ENCODE assay signal across 11 cellular contexts in genomic region chrX:15202458-15203177, GRCh38.
DNase-seq lines count a peak whose midpoint lies in the region; ATAC-seq, FAIRE-seq and TF ChIP-seq lines count a peak whose summit lies in the region.
"Had no signal": no experiment of that assay in that cellular context is flagged by ENCODE, and none has a peak within 500 bp of the region (broad histone marks: within the 10 kb centered on the region; RNA-seq: fewer than 3 reads in every experiment).

No MANE protein-coding gene starts in this region.

- H3K9me3 ChIP-seq in astrocyte (ENCODE audit: insufficient read depth, low read depth, low read length) (no peaks in the 10 kb centered on the region), heart right ventricle (no peaks in the 10 kb centered on the region)
- H3K9me3 ChIP-seq: mucosa of descending colon had no signal

- H3K36me3 ChIP-seq in astrocyte (ENCODE audit: insufficient read depth, low read length) (no peaks in the 10 kb centered on the region), heart right ventricle (no peaks in the 10 kb centered on the region)
- H3K36me3 ChIP-seq: WERI-Rb-1 had no signal

- DNase-seq in activated naive CD4-positive, alpha-beta T cell treated with anti-CD3 and anti-CD28 coated beads, Interleukin-2, amount 50 U/mL, for 72 hours (ENCODE audit: low spot score in 2 of 2): no peak
- DNase-seq in activated naive CD4-positive, alpha-beta T cell treated with Interleukin-2 at 50 U/mL for 16 hours: no peak
- DNase-seq in astrocyte (ENCODE audit: low read depth): peak; percentile 85
- DNase-seq in Kasumi-1 (lab: John Stamatoyannopoulos, UW): no peak
- no peak for DNase-seq in islet precursor cell
- DNase-seq in heart right ventricle: no peak
- DNase-seq in dermis blood vessel endothelial cell: no peak
- DNase-seq: C1 segment of cervical spinal cord, WERI-Rb-1 had no signal

- peaks cover 6% of the 10 kb centered on the region for H3K4me1 Mint-ChIP-seq in astrocyte (ENCODE audit: low read depth, unreplicated experiment)

- peaks cover 0 to 10% of the 10 kb centered on the region in 2 donors for H3K36me3 Mint-ChIP-seq in activated naive CD4-positive, alpha-beta T cell treated with anti-CD3 and anti-CD28 coated beads, Interleukin-2, amount 50 U/mL, for 72 hours
- H3K36me3 Mint-ChIP-seq in astrocyte (ENCODE audit: low read depth, unreplicated experiment): no peaks in the 10 kb centered on the region

- no peak overlapping the region for H3K27ac Mint-ChIP-seq in activated naive CD4-positive, alpha-beta T cell treated with anti-CD3 and anti-CD28 coated beads, Interleukin-2, amount 50 U/mL, for 72 hours
- H3K27ac Mint-ChIP-seq in astrocyte (ENCODE audit: unreplicated experiment): no peak overlapping the region

- no peaks in the 10 kb centered on the region for H3K79me2 ChIP-seq in astrocyte (ENCODE audit: insufficient read depth, low read length)

- H4K20me1 ChIP-seq in astrocyte (ENCODE audit: insufficient read depth, low read length): no peaks in the 10 kb centered on the region

- ATAC-seq in activated naive CD4-positive, alpha-beta T cell treated with anti-CD3 and anti-CD28 coated beads, Interleukin-2, amount 50 U/mL, for 72 hours: peak; percentile 62
- ATAC-seq in HG02981 (IDR thresholded peaks at IDR 0.05; ENCODE audit: unreplicated experiment) (peak; percentile 37), heart right ventricle (no peak)
- ATAC-seq: mucosa of descending colon had no signal

- H3K4me2 ChIP-seq in astrocyte (ENCODE audit: low read length): no peak overlapping the region

- TF ChIP-seq CTCF in astrocyte (IDR thresholded peaks at IDR 0.05; ENCODE audit: insufficient read depth, low read depth, low read length): no peak
- TF ChIP-seq CTCF in heart right ventricle (IDR thresholded peaks at IDR 0.05): no peak

- H3K4me1 ChIP-seq in astrocyte (ENCODE audit: insufficient read depth, low read length) (peaks cover 2% of the 10 kb centered on the region), heart right ventricle (no peaks in the 10 kb centered on the region)

- H3K9me3 Mint-ChIP-seq in activated naive CD4-positive, alpha-beta T cell treated with anti-CD3 and anti-CD28 coated beads, Interleukin-2, amount 50 U/mL, for 72 hours: peaks cover 5 to 13% of the 10 kb centered on the region in 2 donors
- H3K9me3 Mint-ChIP-seq in astrocyte (ENCODE audit: unreplicated experiment): peaks cover 1% of the 10 kb centered on the region

- FAIRE-seq in astrocyte (lab: Jason Lieb, UNC): peak; percentile 89

- H3K9ac ChIP-seq in astrocyte (ENCODE audit: low read length): no peak overlapping the region

- H3K27me3 ChIP-seq in astrocyte (ENCODE audit: insufficient read depth, low read length) (no peaks in the 10 kb centered on the region), heart right ventricle (peaks cover 0 to 3% (median 0%) of the 10 kb centered on the region in 7 donors)

- no peak overlapping the region for H3K4me3 ChIP-seq in astrocyte (ENCODE audit: insufficient read depth, low read depth, low read length)
- no peak overlapping the region for H3K4me3 ChIP-seq in heart right ventricle
- H3K4me3 ChIP-seq: mucosa of descending colon had no signal

- no peak overlapping the region for H3K4me3 Mint-ChIP-seq in astrocyte (ENCODE audit: unreplicated experiment)

- H3K27ac ChIP-seq in astrocyte (ENCODE audit: low read depth, low read length): no peak overlapping the region
- no peak overlapping the region for H3K27ac ChIP-seq in heart right ventricle
- H3K27ac ChIP-seq: WERI-Rb-1 had no signal

- no peaks in the 10 kb centered on the region for H3K27me3 Mint-ChIP-seq in astrocyte (ENCODE audit: low read depth, unreplicated experiment)

- WGBS in heart right ventricle, 2 donors: 81 to 84% methylated on average over 2 of the region's 2 CpGs

- H2AFZ ChIP-seq in astrocyte (ENCODE audit: low read depth, low read length): no peak overlapping the region

- intact Hi-C loops in heart right ventricle (cut with DNase I): no loop called here

Comparison
In these comparisons a context has a peak if more than half of its experiments do, and no peak if none do; other contexts are left out.
1. ATAC-seq: peak in activated naive CD4-positive, alpha-beta T cell treated with anti-CD3 and anti-CD28 coated beads, Interleukin-2, amount 50 U/mL, for 72 hours (2 of 2) and HG02981 (single experiment); none in heart right ventricle (0 of 8).